36 cellular contexts compared by ENCODE assay signal in the genomic region with DNA sequence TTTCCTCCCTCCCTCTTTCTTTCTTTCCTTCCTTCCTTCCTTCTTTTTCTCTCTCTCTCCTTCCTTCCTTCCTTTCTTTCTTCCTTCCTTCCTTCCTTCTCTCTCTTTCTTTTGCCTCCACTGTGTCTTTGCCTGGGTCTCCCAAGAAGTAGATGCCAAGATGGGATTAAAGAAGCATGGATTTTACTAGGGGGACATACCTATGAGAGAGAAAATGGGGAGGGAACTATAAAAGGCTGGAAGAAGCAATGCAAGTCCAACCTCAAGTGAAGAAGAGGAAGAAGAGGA. TPM values are rescaled to one million over a fixed set of nuclear protein-coding genes. Genes with fewer than 3 reads are reported as not detected.
"Had no signal": no experiment of that assay in that cellular context is flagged by ENCODE, and none has a peak within 500 bp of the region (broad histone marks: within the 10 kb centered on the region; RNA-seq: fewer than 3 reads in every experiment).

No MANE protein-coding gene starts in this region.

- H3K36me3 ChIP-seq: adrenal gland, brain microvascular endothelial cell, breast epithelium, colonic mucosa had no signal

- DNase-seq: activated B cell treated with CpG ODN at 0.5 μM for 24 hours; activated CD4-positive, alpha-beta memory T cell treated with anti-CD3 and anti-CD28 coated beads for 36 hours; activated CD4-positive, alpha-beta T cell treated with anti-CD3 and anti-CD28 coated beads for 4 hours; activated CD4-positive, alpha-beta T cell treated with anti-CD3 and anti-CD28 coated beads, Interleukin-2, amount 10 ng/mL, durations not matched to agents 24 days and 14 days; activated CD4-positive, alpha-beta T cell treated with anti-CD3 and anti-CD28 coated beads, Interleukin-2, amount 50 U/mL, for 1 hour; activated CD4-positive, alpha-beta T cell treated with anti-CD3 and anti-CD28 coated beads, Interleukin-2, amount 50 U/mL, for 4 hours; activated CD4-positive, CD25-positive, alpha-beta regulatory T cell treated with anti-CD3 and anti-CD28 coated beads, Interleukin-2, amount 50 U/mL, for 72 hours; activated CD8-positive, alpha-beta memory T cell treated with anti-CD3 and anti-CD28 coated beads, Interleukin-2, amount 50 U/mL, for 4 hours; activated CD8-positive, alpha-beta T cell treated with anti-CD3 and anti-CD28 coated beads for 36 hours; activated effector memory CD4-positive, alpha-beta T cell treated with anti-CD3 and anti-CD28 coated beads, Interleukin-2, amount 50 U/mL, for 16 hours; activated gamma-delta T cell treated with Interleukin-2 at 50 U/mL for 16 hours; activated naive CD4-positive, alpha-beta T cell; activated naive CD4-positive, alpha-beta T cell treated with anti-CD3 and anti-CD28 coated beads for 36 hours; activated naive CD8-positive, alpha-beta T cell treated with anti-CD3 and anti-CD28 coated beads for 36 hours; activated T-cell treated with anti-CD3 and anti-CD28 coated beads for 4 hours; activated T-cell treated with anti-CD3 and anti-CD28 coated beads, Interleukin-2, amount 50 U/mL, for 1 hour; activated T-cell treated with anti-CD3 and anti-CD28 coated beads, Interleukin-2, amount 50 U/mL, for 4 hours; activated T-cell treated with anti-CD3 and anti-CD28 coated beads, Interleukin-2, amount 50 U/mL, for 72 hours; adrenal gland; amniotic stem cell; aorta; body of pancreas; brain microvascular endothelial cell; central memory CD4-positive, alpha-beta T cell; colonic mucosa; T-helper 1 cell; T-helper 2 cell; T-helper 9 cell had no signal

- H3K27ac ChIP-seq: adrenal gland, body of pancreas, brain microvascular endothelial cell, breast epithelium, colonic mucosa, VCaP had no signal

- H3K4me1 ChIP-seq: adrenal gland, body of pancreas, breast epithelium, colonic mucosa had no signal

- H3K9me3 ChIP-seq: adrenal gland, body of pancreas, breast epithelium, colonic mucosa had no signal

- ATAC-seq: activated CD8-positive, alpha-beta T cell treated with anti-CD3 and anti-CD28 coated beads for 36 hours; activated naive CD4-positive, alpha-beta T cell treated with anti-CD3 and anti-CD28 coated beads, Interleukin-2, amount 50 U/mL, for 72 hours; activated T-cell treated with anti-CD3 and anti-CD28 coated beads, Interleukin-2, amount 50 U/mL, for 4 hours; activated T-cell treated with anti-CD3 and anti-CD28 coated beads, Interleukin-2, amount 50 U/mL, for 72 hours; activated T-helper 17 cell treated with anti-CD3 and anti-CD28 coated beads, Interleukin-2, amount 50 U/mL, for 72 hours; body of pancreas had no signal

- H3K4me3 ChIP-seq: adrenal gland, body of pancreas, breast epithelium, colonic mucosa had no signal

- FAIRE-seq: astrocyte, TTC549 had no signal

- H3K27me3 ChIP-seq: adrenal gland, body of pancreas, brain microvascular endothelial cell, colonic mucosa had no signal

RNA-seq across cellular contexts. Expression of a gene that starts 33.3 kb away (rescaled TPM):
- total RNA-seq: activated B cell treated with CpG ODN at 0.5 μM for 24 hours; activated CD4-positive, alpha-beta memory T cell treated with anti-CD3 and anti-CD28 coated beads for 36 hours; activated CD4-positive, alpha-beta T cell treated with anti-CD3 and anti-CD28 coated beads, Interleukin-2, amount 10 ng/mL, durations not matched to agents 24 days and 14 days; activated CD8-positive, alpha-beta memory T cell treated with anti-CD3 and anti-CD28 coated beads for 36 hours; activated CD8-positive, alpha-beta T cell treated with anti-CD3 and anti-CD28 coated beads for 36 hours; activated naive CD4-positive, alpha-beta T cell treated with anti-CD3 and anti-CD28 coated beads for 36 hours; activated naive CD4-positive, alpha-beta T cell treated with anti-CD3 and anti-CD28 coated beads, Interleukin-2, amount 50 U/mL, for 72 hours; activated naive CD8-positive, alpha-beta T cell treated with anti-CD3 and anti-CD28 coated beads for 36 hours; activated T-cell treated with anti-CD3 and anti-CD28 coated beads, Interleukin-2, amount 50 U/mL, for 4 hours; activated T-cell treated with anti-CD3 and anti-CD28 coated beads, Interleukin-2, amount 50 U/mL, for 72 hours; activated T-helper 1 cell treated with anti-CD3 and anti-CD28 coated beads, Interleukin-12 subunit alpha, Interleukin-12 subunit beta, Interleukin-2, Interleukin-4 antibody, amounts not matched to agents 30 ng/mL and 10 ng/mL and 1 ng/mL, durations not matched to agents 14 hours and 24 hours and 36 hours; activated T-helper 17 cell treated with anti-CD3 and anti-CD28 coated beads, Interleukin-2, amount 50 U/mL, for 72 hours had no signal
